ENCODE assay signal across 10 cellular contexts in genomic region chr12:6699259-6699988, GRCh38. TPM values are rescaled to one million over a fixed set of nuclear protein-coding genes. Genes with fewer than 3 reads are reported as not detected.
DNase-seq lines count a peak whose midpoint lies in the region; ATAC-seq and TF ChIP-seq lines count a peak whose summit lies in the region.
"Had no signal": no experiment of that assay in that cellular context is flagged by ENCODE, and none has a peak within 500 bp of the region (broad histone marks: within the 10 kb centered on the region; RNA-seq: fewer than 3 reads in every experiment).

No MANE protein-coding gene starts in this region.

- no peak for DNase-seq in activated T-cell treated with anti-CD3 and anti-CD28 coated beads, Interleukin-2, amount 50 U/mL, for 72 hours
- DNase-seq in activated T-cell treated with anti-CD3 and anti-CD28 coated beads, Interleukin-2, amount 50 U/mL, for 48 hours = no peak
- DNase-seq in activated naive CD8-positive, alpha-beta T cell treated with anti-CD3 and anti-CD28 coated beads for 36 hours = no peak
- DNase-seq in tibial artery = no peak
- no peak for DNase-seq in stimulated activated CD4-positive, alpha-beta T cell treated with anti-CD3 and anti-CD28 coated beads, Interleukin-15, amount 100 ng/mL, for 24 hours
- DNase-seq: KBM-7 had no signal

- ATAC-seq in activated T-cell treated with anti-CD3 and anti-CD28 coated beads, Interleukin-2, amount 50 U/mL, for 72 hours (replicated peaks in 1 of 2) = no peak
- ATAC-seq in HG02884 (IDR thresholded peaks at IDR 0.05; ENCODE audit: unreplicated experiment) (no peak), GM18858 (IDR thresholded peaks at IDR 0.05; ENCODE audit: unreplicated experiment) (no peak)

- H3K9ac ChIP-seq in iPS-18a (ENCODE audit: low read length) = no peak overlapping the region

- peak overlapping the region; percentile 51 for H3K27ac Mint-ChIP-seq in activated T-cell treated with anti-CD3 and anti-CD28 coated beads, Interleukin-2, amount 50 U/mL, for 72 hours
- no peak overlapping the region for H3K27ac Mint-ChIP-seq in activated naive CD8-positive, alpha-beta T cell treated with anti-CD3 and anti-CD28 coated beads for 36 hours

- no peak overlapping the region for H3K27ac ChIP-seq in iPS-18a (ENCODE audit: low read length)
- H3K27ac ChIP-seq in tibial artery = no peak overlapping the region

- H3K4me1 ChIP-seq in iPS-18a (ENCODE audit: control insufficient read depth, low read depth, low read length) (peaks cover 4% of the 10 kb centered on the region), tibial artery (peaks cover 0 to 18% (median 12%) of the 10 kb centered on the region in 4 donors)

- H3K4me3 Mint-ChIP-seq in activated T-cell treated with anti-CD3 and anti-CD28 coated beads, Interleukin-2, amount 50 U/mL, for 72 hours = peak overlapping the region; percentile 78 to 82
- peak overlapping the region; percentile 61 for H3K4me3 Mint-ChIP-seq in activated naive CD8-positive, alpha-beta T cell treated with anti-CD3 and anti-CD28 coated beads for 36 hours

- no peak for TF ChIP-seq CTCF in tibial artery (IDR thresholded peaks at IDR 0.05)

- H3K4me3 ChIP-seq in iPS-18a (ENCODE audit: low read length) (peak overlapping the region; percentile 69), tibial artery (peak overlapping the region; percentile 43 to 48)

- peaks cover 37% of the 10 kb centered on the region for H3K27me3 ChIP-seq in iPS-18a (ENCODE audit: control insufficient read depth, insufficient read depth, low read length)
- peaks cover 3 to 98% of the 10 kb centered on the region in 2 donors for H3K27me3 ChIP-seq in tibial artery

- H3K36me3 ChIP-seq in iPS-18a (ENCODE audit: control insufficient read depth, low read depth, low read length) = no peaks in the 10 kb centered on the region
- no peaks in the 10 kb centered on the region for H3K36me3 ChIP-seq in tibial artery

- intact Hi-C loops in tibial artery (cut with DNase I; ENCODE audit: low total_unique reads) = no loop called here

- peaks cover 32% of the 10 kb centered on the region for H3K4me1 Mint-ChIP-seq in activated T-cell treated with anti-CD3 and anti-CD28 coated beads, Interleukin-2, amount 50 U/mL, for 72 hours (ENCODE audit: low read depth)
- H3K4me1 Mint-ChIP-seq in activated naive CD8-positive, alpha-beta T cell treated with anti-CD3 and anti-CD28 coated beads for 36 hours = peaks cover 6% of the 10 kb centered on the region

- H3K9me3 Mint-ChIP-seq in activated T-cell treated with anti-CD3 and anti-CD28 coated beads, Interleukin-2, amount 50 U/mL, for 72 hours = no peaks in the 10 kb centered on the region
- H3K9me3 Mint-ChIP-seq in activated naive CD8-positive, alpha-beta T cell treated with anti-CD3 and anti-CD28 coated beads for 36 hours = no peaks in the 10 kb centered on the region

- H3K36me3 Mint-ChIP-seq in activated T-cell treated with anti-CD3 and anti-CD28 coated beads, Interleukin-2, amount 50 U/mL, for 72 hours (ENCODE audit: insufficient read depth in 2 of 2) = peaks cover 3 to 7% of the 10 kb centered on the region in 2 donors
- no peaks in the 10 kb centered on the region for H3K36me3 Mint-ChIP-seq in activated naive CD8-positive, alpha-beta T cell treated with anti-CD3 and anti-CD28 coated beads for 36 hours

- H3K27me3 Mint-ChIP-seq in activated T-cell treated with anti-CD3 and anti-CD28 coated beads, Interleukin-2, amount 50 U/mL, for 72 hours (ENCODE audit: low read depth) = peaks cover 58% of the 10 kb centered on the region
- peaks cover 53% of the 10 kb centered on the region for H3K27me3 Mint-ChIP-seq in activated naive CD8-positive, alpha-beta T cell treated with anti-CD3 and anti-CD28 coated beads for 36 hours

- H3K9me3 ChIP-seq in iPS-18a (ENCODE audit: control insufficient read depth, low read depth, low read length) (no peaks in the 10 kb centered on the region), tibial artery (no peaks in the 10 kb centered on the region)

RNA-seq across cellular contexts. Expression of gene PIANP, which starts 1.2 kb away (rescaled TPM):
- under 1 TPM; 0.58 to 0.76 TPM for total RNA-seq in activated T-cell treated with anti-CD3 and anti-CD28 coated beads, Interleukin-2, amount 50 U/mL, for 72 hours
- under 1 TPM in 1 of 2 experiments, not detected in 1; 0.37 TPM for total RNA-seq in activated naive CD8-positive, alpha-beta T cell treated with anti-CD3 and anti-CD28 coated beads for 36 hours
- total RNA-seq: SK-MEL-5 had no signal

RNA-seq across cellular contexts. Expression of gene ZNF384, which starts 10.2 kb away (rescaled TPM):
- 10 to 100 TPM; 78.1 to 82.2 TPM for total RNA-seq in activated T-cell treated with anti-CD3 and anti-CD28 coated beads, Interleukin-2, amount 50 U/mL, for 72 hours
- total RNA-seq in activated naive CD8-positive, alpha-beta T cell treated with anti-CD3 and anti-CD28 coated beads for 36 hours = 10 to 100 TPM; 60.6 to 61.8 TPM

RNA-seq across cellular contexts. Expression of gene COPS7A, which starts 24.4 kb away (rescaled TPM):
- 10 to 100 TPM; 30.2 to 39.7 TPM for total RNA-seq in activated T-cell treated with anti-CD3 and anti-CD28 coated beads, Interleukin-2, amount 50 U/mL, for 72 hours
- total RNA-seq in activated naive CD8-positive, alpha-beta T cell treated with anti-CD3 and anti-CD28 coated beads for 36 hours = 10 to 100 TPM; 37.1 to 41.6 TPM

RNA-seq across cellular contexts. Expression of gene ING4, which starts 36.5 kb away (rescaled TPM):
- total RNA-seq in activated T-cell treated with anti-CD3 and anti-CD28 coated beads, Interleukin-2, amount 50 U/mL, for 72 hours = 10 to 100 TPM; 27.6 to 28.0 TPM
- total RNA-seq in activated naive CD8-positive, alpha-beta T cell treated with anti-CD3 and anti-CD28 coated beads for 36 hours = 10 to 100 TPM; 10.9 to 11.1 TPM

RNA-seq across cellular contexts. Expression of gene ACRBP, which starts 52.2 kb away (rescaled TPM):
- 1 to 10 TPM; 5.2 to 6.1 TPM for total RNA-seq in activated T-cell treated with anti-CD3 and anti-CD28 coated beads, Interleukin-2, amount 50 U/mL, for 72 hours
- total RNA-seq in activated naive CD8-positive, alpha-beta T cell treated with anti-CD3 and anti-CD28 coated beads for 36 hours = 1 to 10 TPM in 1 of 2 experiments, under 1 TPM in 1; 0.86 to 1.2 TPM
